Comparison of ENCODE assay signal across 26 cellular contexts in the genomic region with DNA sequence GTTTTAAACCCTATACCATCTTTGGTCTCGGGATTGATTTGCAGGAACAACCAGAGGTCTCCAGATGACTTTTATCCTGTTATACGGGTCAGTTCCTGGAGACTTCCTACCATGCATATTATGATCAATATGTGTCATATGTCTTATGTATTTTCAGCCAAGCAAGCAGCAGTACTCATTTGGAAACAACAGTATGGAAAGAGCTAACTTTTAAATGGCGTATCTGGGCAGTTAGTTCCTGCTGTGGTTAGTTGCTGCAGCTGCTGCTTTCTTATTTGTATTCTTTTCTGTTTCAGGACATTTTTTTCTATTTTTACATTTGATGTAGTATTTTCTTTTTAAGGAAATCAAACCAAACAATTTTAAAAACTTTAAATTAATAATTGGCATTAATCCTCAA.
DNase-seq lines count a peak whose midpoint lies in the region; ATAC-seq, FAIRE-seq and TF ChIP-seq lines count a peak whose summit lies in the region.
"Had no signal": no experiment of that assay in that cellular context is flagged by ENCODE, and none has a peak within 500 bp of the region (broad histone marks: within the 10 kb centered on the region; RNA-seq: fewer than 3 reads in every experiment).

No MANE protein-coding gene starts in this region.

- H3K27ac ChIP-seq in upper lobe of right lung, result no peak overlapping the region
- H3K27ac ChIP-seq: esophagus muscularis mucosa, parathyroid adenoma, tibial nerve, WERI-Rb-1 had no signal

- no peaks in the 10 kb centered on the region for H3K9me3 ChIP-seq in upper lobe of right lung
- H3K9me3 ChIP-seq: esophagus muscularis mucosa, tibial nerve had no signal

- H3K4me1 ChIP-seq in upper lobe of right lung, result no peaks in the 10 kb centered on the region
- H3K4me1 ChIP-seq: esophagus muscularis mucosa, parathyroid adenoma, tibial nerve had no signal

- H3K27me3 ChIP-seq in upper lobe of right lung, result no peaks in the 10 kb centered on the region
- H3K27me3 ChIP-seq: esophagus muscularis mucosa, tibial nerve had no signal

- ATAC-seq in GM18861 (IDR thresholded peaks at IDR 0.05; ENCODE audit: unreplicated experiment) (peak; percentile 36), GM21529 (IDR thresholded peaks at IDR 0.05; ENCODE audit: unreplicated experiment) (peak; percentile 82), HG03025 (IDR thresholded peaks at IDR 0.05; ENCODE audit: low FRiP score, unreplicated experiment) (peak; percentile 76), HG03575 (IDR thresholded peaks at IDR 0.05; ENCODE audit: extremely low read depth, insufficient number of reproducible peaks, low FRiP score, unreplicated experiment) (peak; percentile 83), upper lobe of right lung (no peak)
- ATAC-seq: left cardiac atrium; naive thymus-derived CD4-positive, alpha-beta T cell; stimulated activated naive CD8-positive, alpha-beta T cell treated with anti-CD3 and anti-CD28 coated beads, Interleukin-15, Interleukin-2, amounts not matched to agents 100 U/mL and 50 U/mL, for 24 hours; T-helper 17 cell had no signal

- H3K4me3 ChIP-seq in upper lobe of right lung, result no peak overlapping the region
- H3K4me3 ChIP-seq: esophagus muscularis mucosa, tibial nerve had no signal

- FAIRE-seq in HTR-8/SVneo (lab: Jason Lieb, UNC), result no peak
- FAIRE-seq: GM12892, GM19239 had no signal

- no peak for TF ChIP-seq CTCF in upper lobe of right lung (IDR thresholded peaks at IDR 0.05)

- H3K36me3 ChIP-seq in upper lobe of right lung, result no peaks in the 10 kb centered on the region
- H3K36me3 ChIP-seq: esophagus muscularis mucosa, tibial nerve, WERI-Rb-1 had no signal

- DNase-seq in retina (no peak), A172 (ENCODE audit: low spot score) (no peak), HTR-8/SVneo (ENCODE audit: insufficient read length, low spot score) (no peak), upper lobe of right lung (no peak)
- DNase-seq: activated CD4-positive, alpha-beta T cell treated with anti-CD3 and anti-CD28 coated beads, Interleukin-2, amount 50 U/mL, for 4 hours; activated naive CD4-positive, alpha-beta T cell; caudate nucleus; CD4-positive, CD25-positive, alpha-beta regulatory T cell; left cardiac atrium; mesendoderm; naive thymus-derived CD4-positive, alpha-beta T cell; NCI-H1436 treated with DMSO at 0.1 percent for 48 hours; NCI-H748 treated with DMSO at 0.1 percent for 48 hours; SIG-M5; stimulated activated naive CD8-positive, alpha-beta T cell treated with anti-CD3 and anti-CD28 coated beads, Interleukin-15, Interleukin-2, amounts not matched to agents 100 U/mL and 50 U/mL, for 24 hours; T-helper 17 cell; WERI-Rb-1 had no signal

- intact Hi-C loops in upper lobe of right lung (cut with DNase I), result no loop called here
